In genomic region chr3:42895332-42895868, GRCh38 we compare ENCODE assay signal across 20 cellular contexts. TPM values are rescaled to one million over a fixed set of nuclear protein-coding genes. Genes with fewer than 3 reads are reported as not detected.
DNase-seq lines count a peak whose midpoint lies in the region; ATAC-seq and TF ChIP-seq lines count a peak whose summit lies in the region.
"Had no signal": no experiment of that assay in that cellular context is flagged by ENCODE, and none has a peak within 500 bp of the region (broad histone marks: within the 10 kb centered on the region; RNA-seq: fewer than 3 reads in every experiment).

No MANE protein-coding gene starts in this region.

- H3K9me3 Mint-ChIP-seq in activated CD8-positive, alpha-beta T cell treated with anti-CD3 and anti-CD28 coated beads for 36 hours: no peaks in the 10 kb centered on the region
- H3K9me3 Mint-ChIP-seq in activated CD8-positive, alpha-beta T cell treated with anti-CD3 and anti-CD28 coated beads, Interleukin-2, amount 10 ng/mL, durations not matched to agents 7 days and 5 days (ENCODE audit: insufficient read depth): no peaks in the 10 kb centered on the region
- H3K9me3 Mint-ChIP-seq in endodermal cell: no peaks in the 10 kb centered on the region

- H3K27ac ChIP-seq in endodermal cell (ENCODE audit: low read depth, low read length): no peak overlapping the region
- H3K27ac ChIP-seq: A549, C4-2B, HL-60 had no signal

- POLR2A ChIA-PET in activated CD8-positive, alpha-beta T cell treated with anti-CD3 and anti-CD28 coated beads for 36 hours (lab: Charles Lee): no interaction called here
- POLR2A ChIA-PET in activated CD8-positive, alpha-beta T cell treated with anti-CD3 and anti-CD28 coated beads, Interleukin-2, amount 10 ng/mL, durations not matched to agents 7 days and 5 days (lab: Charles Lee): no interaction called here

- peak; percentile 37 for ATAC-seq in activated CD8-positive, alpha-beta T cell treated with anti-CD3 and anti-CD28 coated beads for 36 hours
- no peak for ATAC-seq in activated CD8-positive, alpha-beta T cell treated with anti-CD3 and anti-CD28 coated beads, Interleukin-2, amount 10 ng/mL, durations not matched to agents 7 days and 5 days
- ATAC-seq in GM18517 (IDR thresholded peaks at IDR 0.05; ENCODE audit: unreplicated experiment): no peak
- ATAC-seq: A549, Panc1 had no signal

- peaks cover 17% of the 10 kb centered on the region for H3K4me1 ChIP-seq in endodermal cell (ENCODE audit: control insufficient read depth, insufficient read depth, low read length)
- H3K4me1 ChIP-seq: A549 had no signal

- H3K4me3 Mint-ChIP-seq in activated CD8-positive, alpha-beta T cell treated with anti-CD3 and anti-CD28 coated beads for 36 hours: no peak overlapping the region
- H3K4me3 Mint-ChIP-seq in activated CD8-positive, alpha-beta T cell treated with anti-CD3 and anti-CD28 coated beads, Interleukin-2, amount 10 ng/mL, durations not matched to agents 7 days and 5 days: no peak overlapping the region
- no peak overlapping the region for H3K4me3 Mint-ChIP-seq in endodermal cell

- TF ChIP-seq CTCF in activated CD8-positive, alpha-beta T cell treated with anti-CD3 and anti-CD28 coated beads for 36 hours (IDR thresholded peaks at IDR 0.05): no peak
- peak; percentile 18 for TF ChIP-seq CTCF in endodermal cell (conservative IDR thresholded peaks at IDR 0.05)

- no peak overlapping the region for H3K9ac ChIP-seq in endodermal cell (ENCODE audit: extremely low read depth, low read length, poor library complexity, severe bottlenecking)

- H3K27me3 ChIP-seq in endodermal cell (ENCODE audit: control insufficient read depth, insufficient read depth, low read length, poor library complexity, severe bottlenecking): no peaks in the 10 kb centered on the region

- H3K4me3 ChIP-seq in endodermal cell (ENCODE audit: low read length): no peak overlapping the region
- H3K4me3 ChIP-seq: A549 had no signal

- no peaks in the 10 kb centered on the region for H3K36me3 ChIP-seq in endodermal cell (ENCODE audit: control insufficient read depth, insufficient read depth, low read length)

- peaks cover 4% of the 10 kb centered on the region for H3K27me3 Mint-ChIP-seq in activated CD8-positive, alpha-beta T cell treated with anti-CD3 and anti-CD28 coated beads for 36 hours
- H3K27me3 Mint-ChIP-seq in activated CD8-positive, alpha-beta T cell treated with anti-CD3 and anti-CD28 coated beads, Interleukin-2, amount 10 ng/mL, durations not matched to agents 7 days and 5 days (ENCODE audit: low read depth): peaks cover 9% of the 10 kb centered on the region
- H3K27me3 Mint-ChIP-seq in endodermal cell (ENCODE audit: insufficient read depth): no peaks in the 10 kb centered on the region

- DNase-seq in activated CD8-positive, alpha-beta T cell treated with anti-CD3 and anti-CD28 coated beads for 36 hours: no peak
- no peak for DNase-seq in activated CD8-positive, alpha-beta T cell treated with anti-CD3 and anti-CD28 coated beads, Interleukin-2, amount 10 ng/mL, durations not matched to agents 7 days and 5 days
- DNase-seq in OCI-M1 (lab: John Stamatoyannopoulos, UW) (peak; percentile 48), endodermal cell (peak; percentile 47), NCI-H1694 (lab: John Stamatoyannopoulos, UW) (no peak), NOMO-1 treated with DMSO at 0.1 percent for 48 hours (lab: John Stamatoyannopoulos, UW; ENCODE audit: unreplicated experiment) (no peak)
- DNase-seq: COR-L47, DMS153, GOT3, KBM-7, NCI-H1048, NCI-H187, NCI-H226, NCI-H526 treated with DMSO at 0.1 percent for 48 hours, SHP77 had no signal

- peaks cover 5% of the 10 kb centered on the region for H3K4me1 Mint-ChIP-seq in activated CD8-positive, alpha-beta T cell treated with anti-CD3 and anti-CD28 coated beads for 36 hours (ENCODE audit: low read depth)
- peaks cover 6% of the 10 kb centered on the region for H3K4me1 Mint-ChIP-seq in activated CD8-positive, alpha-beta T cell treated with anti-CD3 and anti-CD28 coated beads, Interleukin-2, amount 10 ng/mL, durations not matched to agents 7 days and 5 days (ENCODE audit: low read depth)
- peaks cover 35% of the 10 kb centered on the region for H3K4me1 Mint-ChIP-seq in endodermal cell

- H3K9me3 ChIP-seq in endodermal cell (ENCODE audit: control insufficient read depth, low read length): no peaks in the 10 kb centered on the region
- H3K9me3 ChIP-seq: A549 had no signal

- intact Hi-C loops in activated CD8-positive, alpha-beta T cell treated with anti-CD3 and anti-CD28 coated beads for 36 hours (cut with micrococcal nuclease): no loop called here

- H3K27ac Mint-ChIP-seq in activated CD8-positive, alpha-beta T cell treated with anti-CD3 and anti-CD28 coated beads for 36 hours: no peak overlapping the region
- H3K27ac Mint-ChIP-seq in activated CD8-positive, alpha-beta T cell treated with anti-CD3 and anti-CD28 coated beads, Interleukin-2, amount 10 ng/mL, durations not matched to agents 7 days and 5 days: no peak overlapping the region
- H3K27ac Mint-ChIP-seq in endodermal cell: no peak overlapping the region

- CTCF ChIA-PET in activated CD8-positive, alpha-beta T cell treated with anti-CD3 and anti-CD28 coated beads for 36 hours (lab: Charles Lee): no interaction called here
- CTCF ChIA-PET in activated CD8-positive, alpha-beta T cell treated with anti-CD3 and anti-CD28 coated beads, Interleukin-2, amount 10 ng/mL, durations not matched to agents 7 days and 5 days (lab: Charles Lee): no interaction called here

- H3K36me3 Mint-ChIP-seq in activated CD8-positive, alpha-beta T cell treated with anti-CD3 and anti-CD28 coated beads for 36 hours (ENCODE audit: low read depth): no peaks in the 10 kb centered on the region
- H3K36me3 Mint-ChIP-seq in activated CD8-positive, alpha-beta T cell treated with anti-CD3 and anti-CD28 coated beads, Interleukin-2, amount 10 ng/mL, durations not matched to agents 7 days and 5 days (ENCODE audit: low read depth): no peaks in the 10 kb centered on the region
- H3K36me3 Mint-ChIP-seq in endodermal cell (ENCODE audit: low read depth): no peaks in the 10 kb centered on the region

RNA-seq across cellular contexts. Expression of gene ZNF662, which starts 10.5 kb away (rescaled TPM):
- 1 to 10 TPM; 2.1 to 3.2 TPM for total RNA-seq in activated CD8-positive, alpha-beta T cell treated with anti-CD3 and anti-CD28 coated beads for 36 hours
- total RNA-seq in activated CD8-positive, alpha-beta T cell treated with anti-CD3 and anti-CD28 coated beads, Interleukin-2, amount 10 ng/mL, durations not matched to agents 7 days and 5 days: 1 to 10 TPM; 1.2 to 1.7 TPM
- 1 to 10 TPM in 1 of 2 donors, not detected in 1; 1.8 TPM for total RNA-seq in endodermal cell
- polyA plus RNA-seq in endodermal cell (2013, experiment 1 of 2): not detected
- 0.08 TPM for polyA plus RNA-seq in endodermal cell (2013, experiment 2 of 2)
- polyA plus RNA-seq: A549 had no signal

RNA-seq across cellular contexts. Expression of gene CYP8B1, which starts 19.7 kb away (rescaled TPM):
- not detected for total RNA-seq in activated CD8-positive, alpha-beta T cell treated with anti-CD3 and anti-CD28 coated beads for 36 hours
- total RNA-seq in activated CD8-positive, alpha-beta T cell treated with anti-CD3 and anti-CD28 coated beads, Interleukin-2, amount 10 ng/mL, durations not matched to agents 7 days and 5 days: not detected
- not detected for total RNA-seq in endodermal cell
- polyA plus RNA-seq in endodermal cell (2013, experiment 1 of 2): not detected
- polyA plus RNA-seq in endodermal cell (2013, experiment 2 of 2): not detected
- polyA plus RNA-seq: A549 had no signal

Comparison
In these comparisons a context has a peak if more than half of its experiments do, and no peak if none do; other contexts are left out.
1. DNase-seq: peak in OCI-M1 (single experiment) and endodermal cell (single experiment); none in activated CD8-positive, alpha-beta T cell treated with anti-CD3 and anti-CD28 coated beads for 36 hours (single experiment), activated CD8-positive, alpha-beta T cell treated with anti-CD3 and anti-CD28 coated beads, Interleukin-2, amount 10 ng/mL, durations not matched to agents 7 days and 5 days (single experiment), NCI-H1694 (single experiment) and NOMO-1 treated with DMSO at 0.1 percent for 48 hours (single experiment).